In the genomic region with DNA sequence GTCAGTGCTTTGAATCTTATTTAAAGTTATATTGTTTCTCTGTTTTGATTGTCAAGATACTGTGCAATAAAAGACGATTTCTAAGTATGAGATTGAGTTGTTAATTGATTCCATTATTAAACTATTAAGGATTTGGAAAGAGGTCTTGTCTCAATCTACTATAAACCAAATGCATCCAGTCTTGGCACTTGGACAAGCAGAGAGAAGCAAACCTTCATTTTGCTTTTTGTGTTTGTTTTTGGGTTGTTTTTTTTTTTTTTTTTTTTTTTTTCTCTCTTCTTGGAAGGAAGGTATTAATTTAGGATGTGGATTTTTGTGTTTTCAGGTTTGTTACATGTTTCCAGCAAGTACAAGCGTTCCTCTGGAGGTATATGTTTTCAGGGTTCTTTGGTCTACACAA, we compare ENCODE assay signal across 8 cellular contexts. TPM values are rescaled to one million over a fixed set of nuclear protein-coding genes. Genes with fewer than 3 reads are reported as not detected.
DNase-seq lines count a peak whose midpoint lies in the region; ATAC-seq, FAIRE-seq and TF ChIP-seq lines count a peak whose summit lies in the region.

No MANE protein-coding gene starts in this region.

- peaks cover 23% of the 10 kb centered on the region for H3F3A ChIP-seq in PC-9 (ENCODE audit: insufficient read depth, low read depth)

- H3K27ac ChIP-seq in CD8-positive, alpha-beta memory T cell (ENCODE audit: low read depth, low read length), result no peak overlapping the region
- H3K27ac ChIP-seq in PC-9, result no peak overlapping the region
- H3K27ac ChIP-seq in endothelial cell of umbilical vein (ENCODE audit: insufficient read depth, low read depth, low read length), result no peak overlapping the region
- no peak overlapping the region for H3K27ac ChIP-seq in psoas muscle

- no peaks in the 10 kb centered on the region for H3K9me1 ChIP-seq in endothelial cell of umbilical vein (replicated peaks; ENCODE audit: control insufficient read depth, extremely low read depth, insufficient read depth, low read length)

- H3K36me3 ChIP-seq in CD8-positive, alpha-beta memory T cell (ENCODE audit: insufficient read depth, low read length), result no peaks in the 10 kb centered on the region
- H3K36me3 ChIP-seq in PC-9 (ENCODE audit: low read depth) (no peaks in the 10 kb centered on the region), endothelial cell of umbilical vein (ENCODE audit: control insufficient read depth in 2 of 2, extremely low read depth in 1 of 2, insufficient read depth in 2 of 2, low read length in 2 of 2) (no peaks in the 10 kb centered on the region), psoas muscle (ENCODE audit: insufficient read depth in 1 of 2, low read depth in 1 of 2) (no peaks in the 10 kb centered on the region)

- H3K79me2 ChIP-seq in PC-9 (ENCODE audit: low read depth) (peaks cover 62% of the 10 kb centered on the region), endothelial cell of umbilical vein (ENCODE audit: control insufficient read depth, insufficient read depth, low read length) (peaks cover 7% of the 10 kb centered on the region)

- BruUV-seq in PC-9 (replicated peaks; lab: Mats Ljungman, UMichigan) (no TSS peak), endothelial cell of umbilical vein (replicated peaks; lab: Mats Ljungman, UMichigan) (no TSS peak)

- no peak for TF ChIP-seq POLR2A in endothelial cell of umbilical vein (IDR thresholded peaks at IDR 0.05; ENCODE audit: low read depth, low read length)

- peaks cover 33 to 48% (median 38%) of the 10 kb centered on the region in 3 donors for H3K4me1 Mint-ChIP-seq in CD8-positive, alpha-beta memory T cell

- H2AFZ ChIP-seq in PC-9 (0 out of 2 replicates have a peak overlapping the region, but pooled peaks have one; percentile 89), endothelial cell of umbilical vein (ENCODE audit: low read depth, low read length) (no peak overlapping the region)

- POLR2A ChIA-PET in CD8-positive, alpha-beta memory T cell (lab: Charles Lee), result interaction anchor here (1.1 kb wide), 1 partner anchor 43 kb away, joined by 9 read pairs; no protein-coding TSS in a partner anchor
- POLR2A ChIA-PET in PC-9 (lab: Charles Lee; ENCODE audit: unreplicated experiment), result no interaction called here
- POLR2A ChIA-PET in endothelial cell of umbilical vein (lab: Charles Lee), result no interaction called here

- H4K20me1 ChIP-seq in PC-9 (ENCODE audit: insufficient read depth) (peaks cover 12% of the 10 kb centered on the region; the same call in 1 of the 2 replicates), endothelial cell of umbilical vein (replicated peaks; ENCODE audit: control insufficient read depth, extremely low read depth, insufficient read depth, low read length) (no peaks in the 10 kb centered on the region)

- dilution Hi-C loops in endothelial cell of umbilical vein (cut with MboI; ENCODE audit: extremely low pct_ligation_motif_present, low sequenced_read_pairs), result no loop called here

- no peaks in the 10 kb centered on the region for H3K4me1 ChIP-seq in CD8-positive, alpha-beta memory T cell (ENCODE audit: insufficient read depth, low read length)
- H3K4me1 ChIP-seq in PC-9 (replicated peaks; ENCODE audit: insufficient read depth) (peaks cover 20% of the 10 kb centered on the region), endothelial cell of umbilical vein (ENCODE audit: control insufficient read depth, extremely low read depth, insufficient read depth, low read length) (peaks cover 16% of the 10 kb centered on the region), psoas muscle (peaks cover 22% of the 10 kb centered on the region)

- peak overlapping the region in 3 of 8 donors; percentile 85 to 91 (median 90) for H3K27ac Mint-ChIP-seq in CD8-positive, alpha-beta memory T cell

- CTCF ChIA-PET in CD8-positive, alpha-beta memory T cell (lab: Charles Lee), result interaction anchor here (0.6 to 2.2 kb wide), 4 partner anchors 9 to 126 kb away, joined by 3 to 10 read pairs (median 4); no protein-coding TSS in a partner anchor
- CTCF ChIA-PET in PC-9 (lab: Charles Lee), result no interaction called here
- CTCF ChIA-PET in endothelial cell of umbilical vein (lab: Charles Lee), result interaction anchor here (0.8 to 5.9 kb wide), 9 partner anchors 10 to 283 kb away, joined by 3 to 66 read pairs (median 6); no protein-coding TSS in a partner anchor

- H3K36me3 Mint-ChIP-seq in CD8-positive, alpha-beta memory T cell, result peaks cover 0 to 14% (median 0%) of the 10 kb centered on the region in 3 donors

- H3K27me3 Mint-ChIP-seq in CD8-positive, alpha-beta memory T cell, result peaks cover 0 to 7% of the 10 kb centered on the region in 2 donors

- H3K9me3 Mint-ChIP-seq in CD8-positive, alpha-beta memory T cell, result peaks cover 0 to 2% (median 0%) of the 10 kb centered on the region in 5 donors

- H3K27me3 ChIP-seq in CD8-positive, alpha-beta memory T cell (ENCODE audit: insufficient read depth, low read length, poor library complexity, severe bottlenecking), result no peaks in the 10 kb centered on the region
- no peaks in the 10 kb centered on the region for H3K27me3 ChIP-seq in PC-9 (ENCODE audit: insufficient read depth, low read depth)
- H3K27me3 ChIP-seq in endothelial cell of umbilical vein (ENCODE audit: control insufficient read depth in 2 of 2, insufficient read depth in 2 of 2, low read length in 2 of 2), result no peaks in the 10 kb centered on the region
- H3K27me3 ChIP-seq in psoas muscle (ENCODE audit: insufficient read depth in 3 of 3, low read length in 2 of 3), result no peaks in the 10 kb centered on the region

- DNase-seq in CD8-positive, alpha-beta memory T cell, result no peak
- DNase-seq in PC-9 (no peak), endothelial cell of umbilical vein (ENCODE audit: low read depth, low spot score) (no peak), psoas muscle (no peak), hepatic stellate cell (ENCODE audit: low spot score) (no peak), superior temporal gyrus (ENCODE audit: extremely low spot score) (no peak), posterior cingulate gyrus (no peak), epidermal melanocyte (ENCODE audit: insufficient read length, low spot score) (no peak)

- H3K4me2 ChIP-seq in PC-9 (peak overlapping the region; percentile 86), endothelial cell of umbilical vein (ENCODE audit: insufficient read depth, low read length) (peak overlapping the region; percentile 57)

- intact Hi-C loops in PC-9 (cut with micrococcal nuclease; ENCODE audit: unreplicated experiment) (loop anchor here (5.0 kb wide), 2 partner anchors 209 to 269 kb away; no protein-coding TSS in a partner anchor), endothelial cell of umbilical vein (cut with micrococcal nuclease) (no loop called here), psoas muscle (cut with DNase I) (loop anchor here (2.0 to 5.0 kb wide), 3 partner anchors 28 to 54 kb away; no protein-coding TSS in a partner anchor), posterior cingulate gyrus (cut with DNase I) (loop anchor here (10.0 kb wide), 1 partner anchor 52 kb away; no protein-coding TSS in a partner anchor)

- H3K9ac ChIP-seq in endothelial cell of umbilical vein (replicated peaks; ENCODE audit: extremely low read depth, insufficient read depth, low read length), result no peak overlapping the region

- H3K4me3 ChIP-seq in CD8-positive, alpha-beta memory T cell (ENCODE audit: low read length), result no peak overlapping the region
- peak overlapping the region; percentile 94 for H3K4me3 ChIP-seq in PC-9
- peak overlapping the region in 1 of 3 experiments; percentile 34 for H3K4me3 ChIP-seq in endothelial cell of umbilical vein (replicated peaks in 1 of 3; ENCODE audit: insufficient read depth in 1 of 3, low read depth in 1 of 3, low read length in 3 of 3)
- peak overlapping the region; percentile 94 for H3K4me3 ChIP-seq in psoas muscle

- 80 to 85% (median 81%) methylated on average over 2 of the region's 2 CpGs for WGBS in psoas muscle, 3 donors

- no peaks in the 10 kb centered on the region for H3K9me2 ChIP-seq in PC-9 (ENCODE audit: insufficient read depth)

- ATAC-seq in psoas muscle, result no peak

- peak overlapping the region; percentile 85 to 95 (median 91) for H3K4me3 Mint-ChIP-seq in CD8-positive, alpha-beta memory T cell

- no peak for FAIRE-seq in endothelial cell of umbilical vein (lab: Jason Lieb, UNC)

- TF ChIP-seq CTCF in PC-9 (conservative IDR thresholded peaks at IDR 0.05), result no peak
- no peak for TF ChIP-seq CTCF in endothelial cell of umbilical vein (IDR thresholded peaks at IDR 0.05; ENCODE audit: extremely low read depth in 1 of 2, insufficient read depth in 1 of 2, low read depth in 1 of 2, low read length in 2 of 2)
- no peak for TF ChIP-seq CTCF in psoas muscle (IDR thresholded peaks at IDR 0.05)

- H3K9me3 ChIP-seq in CD8-positive, alpha-beta memory T cell (ENCODE audit: low read length), result no peaks in the 10 kb centered on the region
- H3K9me3 ChIP-seq in PC-9 (ENCODE audit: insufficient read depth, low read depth) (no peaks in the 10 kb centered on the region), endothelial cell of umbilical vein (replicated peaks; ENCODE audit: control insufficient read depth, insufficient read depth, low read length) (no peaks in the 10 kb centered on the region), psoas muscle (no peaks in the 10 kb centered on the region)

RNA-seq across cellular contexts. Expression of a gene that starts 1.6 kb away (rescaled TPM):
- total RNA-seq in CD8-positive, alpha-beta memory T cell, result 1 to 10 TPM; 7.9 to 9.6 TPM
- 3.1 TPM for polyA plus RNA-seq in CD8-positive, alpha-beta memory T cell
- total RNA-seq in PC-9 (2021) (21.7 and 24.0 TPM in 2 replicates), endothelial cell of umbilical vein (27.9 and 31.9 TPM in 2 replicates), psoas muscle (10 to 100 TPM; 16.1 to 22.8 (median 20.0) TPM)
- polyA plus RNA-seq in endothelial cell of umbilical vein (31.5 and 33.9 TPM in 2 replicates), psoas muscle (1 to 10 TPM; 3.0 to 5.4 (median 4.4) TPM)
- 26.0 and 29.6 TPM in 2 replicates for polyA plus RNA-seq in endothelial cell of umbilical vein (2011; cell fraction: cytosol; rRNA removed)
- polyA plus RNA-seq in endothelial cell of umbilical vein (2011; cell fraction: nucleus; rRNA removed), result 42.5 and 48.6 TPM in 2 replicates
- 32.0 and 35.1 TPM in 2 replicates for polyA plus RNA-seq in endothelial cell of umbilical vein (2012)
- 132 and 140 TPM in 2 replicates for polyA minus RNA-seq in endothelial cell of umbilical vein
- 21.7 TPM for polyA minus RNA-seq in endothelial cell of umbilical vein (2011; cell fraction: cytosol; rRNA and poly(A)+ RNA removed)
- 151 and 175 TPM in 2 replicates for polyA minus RNA-seq in endothelial cell of umbilical vein (2011; cell fraction: nucleus; rRNA and poly(A)+ RNA removed)

RNA-seq across cellular contexts. Expression of a gene that starts 42.1 kb away (rescaled TPM):
- 10 to 100 TPM; 18.1 to 18.9 TPM for total RNA-seq in CD8-positive, alpha-beta memory T cell
- 12.7 TPM for polyA plus RNA-seq in CD8-positive, alpha-beta memory T cell
- total RNA-seq in PC-9 (2021), result 17.8 and 20.9 TPM in 2 replicates
- total RNA-seq in endothelial cell of umbilical vein, result 12.5 and 12.9 TPM in 2 replicates
- polyA plus RNA-seq in endothelial cell of umbilical vein, result 2.0 and 3.7 TPM in 2 replicates
- polyA plus RNA-seq in endothelial cell of umbilical vein (2011; cell fraction: cytosol; rRNA removed), result 4.3 and 5.0 TPM in 2 replicates
- polyA plus RNA-seq in endothelial cell of umbilical vein (2011; cell fraction: nucleus; rRNA removed), result 8.6 and 9.5 TPM in 2 replicates
- polyA plus RNA-seq in endothelial cell of umbilical vein (2012), result 10.8 and 11.9 TPM in 2 replicates
- polyA minus RNA-seq in endothelial cell of umbilical vein, result 15.7 and 18.2 TPM in 2 replicates
- polyA minus RNA-seq in endothelial cell of umbilical vein (2011; cell fraction: cytosol; rRNA and poly(A)+ RNA removed), result 14.0 TPM
- 32.2 and 39.4 TPM in 2 replicates for polyA minus RNA-seq in endothelial cell of umbilical vein (2011; cell fraction: nucleus; rRNA and poly(A)+ RNA removed)
- total RNA-seq in psoas muscle, result 1 to 10 TPM; 4.0 to 6.4 (median 4.9) TPM
- 1 to 10 TPM; 2.3 to 3.0 (median 3.0) TPM for polyA plus RNA-seq in psoas muscle
